Comparison of ENCODE assay signal across 29 cellular contexts in genomic region chr1:222600274-222600673, GRCh38. TPM values are rescaled to one million over a fixed set of nuclear protein-coding genes. Genes with fewer than 3 reads are reported as not detected.
A peak's percentile ranks its signal among the peaks of the same experiment; 100 is the strongest.
DNase-seq lines count a peak whose midpoint lies in the region; ATAC-seq and TF ChIP-seq lines count a peak whose summit lies in the region.
"Had no signal": no experiment of that assay in that cellular context is flagged by ENCODE, and none has a peak within 500 bp of the region (broad histone marks: within the 10 kb centered on the region; RNA-seq: fewer than 3 reads in every experiment).

No MANE protein-coding gene starts in this region.

- no peaks in the 10 kb centered on the region for H3K27me3 ChIP-seq in mammary epithelial cell (ENCODE audit: insufficient read depth, low read length)
- H3K27me3 ChIP-seq: BLaER1, foreskin keratinocyte, upper lobe of right lung had no signal

- no peaks in the 10 kb centered on the region for H3K36me3 ChIP-seq in mammary epithelial cell (ENCODE audit: insufficient read depth, low read length)
- H3K36me3 ChIP-seq: BLaER1, HAP-1, left ventricle myocardium inferior, upper lobe of right lung had no signal

- dilution Hi-C loops in mammary epithelial cell (cut with HindIII; ENCODE audit: low sequenced_read_pairs), result no loop called here

- peaks cover 18% of the 10 kb centered on the region for H3K4me1 Mint-ChIP-seq in MCF 10A (ENCODE audit: insufficient read depth, unreplicated experiment)
- H3K4me1 Mint-ChIP-seq: activated naive CD8-positive, alpha-beta T cell treated with anti-CD3 and anti-CD28 coated beads, Interleukin-2, amount 10 ng/mL, durations not matched to agents 7 days and 5 days; immature natural killer cell; natural killer cell had no signal

- BruUV-seq in MCF 10A (replicated peaks; lab: Mats Ljungman, UMichigan) (no TSS peak), mammary epithelial cell (replicated peaks; lab: Mats Ljungman, UMichigan) (no TSS peak)

- H3K4me1 ChIP-seq in mammary epithelial cell (ENCODE audit: insufficient read depth, low read length), result no peaks in the 10 kb centered on the region
- H3K4me1 ChIP-seq: BLaER1, foreskin keratinocyte, HAP-1, left ventricle myocardium inferior, upper lobe of right lung had no signal

- TF ChIP-seq CTCF in MCF 10A (IDR thresholded peaks at IDR 0.05; ENCODE audit: unreplicated experiment), result no peak
- no peak for TF ChIP-seq CTCF in mammary epithelial cell (conservative IDR thresholded peaks at IDR 0.05 in 1 of 2, IDR thresholded peaks at IDR 0.05 in 1 of 2; ENCODE audit: extremely low read depth in 1 of 2, insufficient read depth in 1 of 2, low read depth in 1 of 2, low read length in 2 of 2)

- H3K4me3 Mint-ChIP-seq in MCF 10A (ENCODE audit: unreplicated experiment), result no peak overlapping the region
- H3K4me3 Mint-ChIP-seq: activated CD4-positive, alpha-beta memory T cell treated with anti-CD3 and anti-CD28 coated beads, Interleukin-2, amount 10 ng/mL, durations not matched to agents 7 days and 5 days; activated naive CD8-positive, alpha-beta T cell treated with anti-CD3 and anti-CD28 coated beads, Interleukin-2, amount 10 ng/mL, durations not matched to agents 7 days and 5 days; immature natural killer cell; natural killer cell had no signal

- DNase-seq in MCF 10A (ENCODE audit: unreplicated experiment), result peak; percentile 13
- DNase-seq in mammary epithelial cell, result no peak
- peak; percentile 65 for DNase-seq in NCI-H774 (lab: John Stamatoyannopoulos, UW)
- peak; percentile 15 to 51 for DNase-seq in dermis microvascular lymphatic vessel endothelial cell (ENCODE audit: low read depth in 2 of 2)
- DNase-seq in anterior cingulate cortex (lab: John Stamatoyannopoulos, UW), result no peak
- DNase-seq in activated CD4-positive, alpha-beta T cell treated with anti-CD3 and anti-CD28 coated beads, Interleukin-2, amount 50 U/mL, for 1 hour, result no peak
- no peak for DNase-seq in Right ventricle myocardium superior
- no peak for DNase-seq in hippocampal formation (lab: John Stamatoyannopoulos, UW)
- DNase-seq: activated CD4-positive, alpha-beta memory T cell treated with anti-CD3 and anti-CD28 coated beads, Interleukin-2, amount 10 ng/mL, durations not matched to agents 7 days and 5 days; activated effector memory CD4-positive, alpha-beta T cell treated with Interleukin-2 at 50 U/mL for 16 hours; activated naive CD8-positive, alpha-beta T cell treated with anti-CD3 and anti-CD28 coated beads, Interleukin-2, amount 10 ng/mL, durations not matched to agents 7 days and 5 days; cerebellar nuclear complex; erythroblast; foreskin keratinocyte; immature natural killer cell; left ventricle myocardium inferior; midbrain; natural killer cell; NCI-H1436; NCI-H2171 treated with DMSO at 0.1 percent for 48 hours; NCI-H526; OCI-M1; retina; upper lobe of right lung had no signal

- CTCF ChIA-PET in MCF 10A (lab: Yijun Ruan, JAX) (interaction anchor here (0.6 to 1.5 kb wide), 4 partner anchors 13 to 145 kb away, joined by 3 to 5 read pairs (median 3); no protein-coding TSS in a partner anchor), mammary epithelial cell (lab: Charles Lee; ENCODE audit: low non-redundant PET) (no interaction called here)

- in situ Hi-C loops in mammary epithelial cell (cut with MboI; ENCODE audit: low sequenced_read_pairs in 2 of 2), result no loop called here

- no peak for ATAC-seq in Right ventricle myocardium superior (ENCODE audit: poor library complexity)
- ATAC-seq: activated CD4-positive, CD25-positive, alpha-beta regulatory T cell treated with anti-CD3 and anti-CD28 coated beads, Interleukin-2, amount 50 U/mL, for 24 hours; foreskin keratinocyte; natural killer cell; upper lobe of right lung had no signal

- peak overlapping the region; percentile 77 for H3K27ac Mint-ChIP-seq in MCF 10A (ENCODE audit: low read depth, unreplicated experiment)
- H3K27ac Mint-ChIP-seq: activated CD4-positive, alpha-beta memory T cell treated with anti-CD3 and anti-CD28 coated beads, Interleukin-2, amount 10 ng/mL, durations not matched to agents 7 days and 5 days; activated naive CD8-positive, alpha-beta T cell treated with anti-CD3 and anti-CD28 coated beads, Interleukin-2, amount 10 ng/mL, durations not matched to agents 7 days and 5 days; natural killer cell had no signal

- H4K20me1 ChIP-seq in mammary epithelial cell (ENCODE audit: insufficient read depth, low read length), result no peaks in the 10 kb centered on the region
- H4K20me1 ChIP-seq: BLaER1 had no signal

- H3K4me2 ChIP-seq in mammary epithelial cell (ENCODE audit: insufficient read depth, low read depth, low read length), result no peak overlapping the region
- H3K4me2 ChIP-seq: BLaER1, smooth muscle cell had no signal

- H3K27ac ChIP-seq in mammary epithelial cell (ENCODE audit: insufficient read depth, low read depth, low read length), result no peak overlapping the region
- H3K27ac ChIP-seq: BLaER1, foreskin keratinocyte, HL-60, left ventricle myocardium inferior, upper lobe of right lung had no signal

- no peak overlapping the region for H3K4me3 ChIP-seq in mammary epithelial cell (replicated peaks in 1 of 3; ENCODE audit: insufficient read depth in 1 of 3, low read depth in 2 of 3, low read length in 3 of 3)
- H3K4me3 ChIP-seq: BLaER1, HAP-1, left ventricle myocardium inferior, smooth muscle cell, upper lobe of right lung had no signal

- H3K27me3 Mint-ChIP-seq in MCF 10A (ENCODE audit: insufficient read depth, unreplicated experiment), result no peaks in the 10 kb centered on the region

- 73% methylated on average over 1 of the region's 1 CpG for WGBS in mammary epithelial cell (ENCODE audit: low coverage, missing lambda C conversion rate)

- no peaks in the 10 kb centered on the region for H3K79me2 ChIP-seq in mammary epithelial cell (ENCODE audit: insufficient read depth, low read length)

- intact Hi-C loops in MCF 10A (cut with micrococcal nuclease), result no loop called here
- intact Hi-C loops in mammary epithelial cell (cut with micrococcal nuclease), result no loop called here
- intact Hi-C loops in Right ventricle myocardium superior (cut with DNase I), result no loop called here

- no peak overlapping the region for H3K9ac ChIP-seq in mammary epithelial cell (ENCODE audit: insufficient read depth, low read length)
- H3K9ac ChIP-seq: BLaER1 had no signal

- H3K36me3 Mint-ChIP-seq in MCF 10A (ENCODE audit: insufficient read depth, unreplicated experiment), result no peaks in the 10 kb centered on the region
- H3K36me3 Mint-ChIP-seq: activated naive CD8-positive, alpha-beta T cell treated with anti-CD3 and anti-CD28 coated beads, Interleukin-2, amount 10 ng/mL, durations not matched to agents 7 days and 5 days; immature natural killer cell; natural killer cell had no signal

- H3K9me3 Mint-ChIP-seq in MCF 10A (ENCODE audit: unreplicated experiment), result peaks cover 9% of the 10 kb centered on the region
- H3K9me3 Mint-ChIP-seq: activated CD4-positive, alpha-beta memory T cell treated with anti-CD3 and anti-CD28 coated beads, Interleukin-2, amount 10 ng/mL, durations not matched to agents 7 days and 5 days; activated naive CD8-positive, alpha-beta T cell treated with anti-CD3 and anti-CD28 coated beads, Interleukin-2, amount 10 ng/mL, durations not matched to agents 7 days and 5 days; natural killer cell had no signal

- no peaks in the 10 kb centered on the region for H3K9me3 ChIP-seq in mammary epithelial cell (replicated peaks; ENCODE audit: insufficient read depth, low read length)
- H3K9me3 ChIP-seq: BLaER1, HAP-1, left ventricle myocardium inferior, upper lobe of right lung had no signal

- POLR2A ChIA-PET in MCF 10A (lab: Yijun Ruan, JAX), result interaction anchor here (1.0 to 3.1 kb wide), 3 partner anchors 11 to 44 kb away, joined by 3 to 33 read pairs (median 3); partner anchors contain the start of gene TAF1A

- H2AFZ ChIP-seq in mammary epithelial cell (ENCODE audit: low read depth, low read length), result no peak overlapping the region

RNA-seq across cellular contexts. Expression of gene TAF1A, which starts 10.5 kb away (rescaled TPM):
- 38.2 and 39.3 TPM in 2 replicates for total RNA-seq in MCF 10A (2022)
- 10 to 100 TPM in 1 of 2 donors, 1 to 10 TPM in 1; 8.0 to 10.2 TPM for total RNA-seq in mammary epithelial cell
- 4.5 TPM for polyA plus RNA-seq in mammary epithelial cell
- not detected for polyA minus RNA-seq in mammary epithelial cell
- total RNA-seq in dermis microvascular lymphatic vessel endothelial cell, result 2.4 and 2.8 TPM in 2 replicates
- total RNA-seq in Right ventricle myocardium superior, result 2.5 TPM

RNA-seq across cellular contexts. Expression of gene MIA3, which starts 17.6 kb away (rescaled TPM):
- total RNA-seq in MCF 10A (2022) (166 and 203 TPM in 2 replicates), mammary epithelial cell (10 to 100 TPM; 31.3 to 57.5 TPM), dermis microvascular lymphatic vessel endothelial cell (20.8 and 25.0 TPM in 2 replicates), Right ventricle myocardium superior (49.2 TPM)
- 33.7 TPM for polyA plus RNA-seq in mammary epithelial cell
- polyA minus RNA-seq in mammary epithelial cell, result 57.4 TPM

RNA-seq across cellular contexts. Expression of gene HHIPL2, which starts 52.4 kb away (rescaled TPM):
- total RNA-seq in MCF 10A (2022), result 1.1 and 1.7 TPM in 2 replicates
- total RNA-seq in mammary epithelial cell, result not detected
- polyA plus RNA-seq in mammary epithelial cell, result 0.03 TPM
- polyA minus RNA-seq in mammary epithelial cell, result not detected
- total RNA-seq in dermis microvascular lymphatic vessel endothelial cell, result not detected in 2 replicates
- not detected for total RNA-seq in Right ventricle myocardium superior
- total RNA-seq: left ventricle myocardium inferior, smooth muscle cell, upper lobe of right lung had no signal
- polyA plus RNA-seq: immature natural killer cell had no signal

Comparison
In these comparisons a context has a peak if more than half of its experiments do, and no peak if none do; other contexts are left out.
1. DNase-seq: peak in MCF 10A (single experiment), NCI-H774 (single experiment) and dermis microvascular lymphatic vessel endothelial cell (2 of 2); none in mammary epithelial cell (single experiment), anterior cingulate cortex (0 of 58), activated CD4-positive, alpha-beta T cell treated with anti-CD3 and anti-CD28 coated beads, Interleukin-2, amount 50 U/mL, for 1 hour (single experiment), Right ventricle myocardium superior (single experiment) and hippocampal formation (0 of 2).